ENCODE assay signal across 2 cellular contexts in the genomic region with DNA sequence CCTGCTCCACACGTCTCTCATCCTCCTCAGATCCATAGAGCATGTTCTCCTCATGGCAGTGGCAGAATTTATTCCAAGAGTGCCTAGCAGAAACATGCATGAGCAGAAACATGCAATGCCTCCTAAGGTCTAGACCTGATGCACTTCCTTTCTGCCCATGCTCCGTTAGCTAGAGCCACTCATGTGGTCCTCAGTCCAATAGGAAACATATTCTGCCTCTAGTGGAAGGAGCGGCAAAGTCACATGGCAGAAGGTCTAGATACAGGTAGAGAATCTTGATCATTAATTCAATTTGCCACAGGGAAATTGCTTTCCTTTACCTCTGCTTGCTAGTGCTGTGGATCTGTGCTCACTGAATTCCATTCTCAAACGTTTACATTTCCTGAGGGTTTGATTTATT.
TF ChIP-seq lines count a peak whose summit lies in the region.

No MANE protein-coding gene starts in this region.

TF ChIP-seq in GM23338, 12 proteins besides CTCF, POLR2A, EP300 and RAD21 (continued from another document):
- TF ChIP-seq, protein P1, sequence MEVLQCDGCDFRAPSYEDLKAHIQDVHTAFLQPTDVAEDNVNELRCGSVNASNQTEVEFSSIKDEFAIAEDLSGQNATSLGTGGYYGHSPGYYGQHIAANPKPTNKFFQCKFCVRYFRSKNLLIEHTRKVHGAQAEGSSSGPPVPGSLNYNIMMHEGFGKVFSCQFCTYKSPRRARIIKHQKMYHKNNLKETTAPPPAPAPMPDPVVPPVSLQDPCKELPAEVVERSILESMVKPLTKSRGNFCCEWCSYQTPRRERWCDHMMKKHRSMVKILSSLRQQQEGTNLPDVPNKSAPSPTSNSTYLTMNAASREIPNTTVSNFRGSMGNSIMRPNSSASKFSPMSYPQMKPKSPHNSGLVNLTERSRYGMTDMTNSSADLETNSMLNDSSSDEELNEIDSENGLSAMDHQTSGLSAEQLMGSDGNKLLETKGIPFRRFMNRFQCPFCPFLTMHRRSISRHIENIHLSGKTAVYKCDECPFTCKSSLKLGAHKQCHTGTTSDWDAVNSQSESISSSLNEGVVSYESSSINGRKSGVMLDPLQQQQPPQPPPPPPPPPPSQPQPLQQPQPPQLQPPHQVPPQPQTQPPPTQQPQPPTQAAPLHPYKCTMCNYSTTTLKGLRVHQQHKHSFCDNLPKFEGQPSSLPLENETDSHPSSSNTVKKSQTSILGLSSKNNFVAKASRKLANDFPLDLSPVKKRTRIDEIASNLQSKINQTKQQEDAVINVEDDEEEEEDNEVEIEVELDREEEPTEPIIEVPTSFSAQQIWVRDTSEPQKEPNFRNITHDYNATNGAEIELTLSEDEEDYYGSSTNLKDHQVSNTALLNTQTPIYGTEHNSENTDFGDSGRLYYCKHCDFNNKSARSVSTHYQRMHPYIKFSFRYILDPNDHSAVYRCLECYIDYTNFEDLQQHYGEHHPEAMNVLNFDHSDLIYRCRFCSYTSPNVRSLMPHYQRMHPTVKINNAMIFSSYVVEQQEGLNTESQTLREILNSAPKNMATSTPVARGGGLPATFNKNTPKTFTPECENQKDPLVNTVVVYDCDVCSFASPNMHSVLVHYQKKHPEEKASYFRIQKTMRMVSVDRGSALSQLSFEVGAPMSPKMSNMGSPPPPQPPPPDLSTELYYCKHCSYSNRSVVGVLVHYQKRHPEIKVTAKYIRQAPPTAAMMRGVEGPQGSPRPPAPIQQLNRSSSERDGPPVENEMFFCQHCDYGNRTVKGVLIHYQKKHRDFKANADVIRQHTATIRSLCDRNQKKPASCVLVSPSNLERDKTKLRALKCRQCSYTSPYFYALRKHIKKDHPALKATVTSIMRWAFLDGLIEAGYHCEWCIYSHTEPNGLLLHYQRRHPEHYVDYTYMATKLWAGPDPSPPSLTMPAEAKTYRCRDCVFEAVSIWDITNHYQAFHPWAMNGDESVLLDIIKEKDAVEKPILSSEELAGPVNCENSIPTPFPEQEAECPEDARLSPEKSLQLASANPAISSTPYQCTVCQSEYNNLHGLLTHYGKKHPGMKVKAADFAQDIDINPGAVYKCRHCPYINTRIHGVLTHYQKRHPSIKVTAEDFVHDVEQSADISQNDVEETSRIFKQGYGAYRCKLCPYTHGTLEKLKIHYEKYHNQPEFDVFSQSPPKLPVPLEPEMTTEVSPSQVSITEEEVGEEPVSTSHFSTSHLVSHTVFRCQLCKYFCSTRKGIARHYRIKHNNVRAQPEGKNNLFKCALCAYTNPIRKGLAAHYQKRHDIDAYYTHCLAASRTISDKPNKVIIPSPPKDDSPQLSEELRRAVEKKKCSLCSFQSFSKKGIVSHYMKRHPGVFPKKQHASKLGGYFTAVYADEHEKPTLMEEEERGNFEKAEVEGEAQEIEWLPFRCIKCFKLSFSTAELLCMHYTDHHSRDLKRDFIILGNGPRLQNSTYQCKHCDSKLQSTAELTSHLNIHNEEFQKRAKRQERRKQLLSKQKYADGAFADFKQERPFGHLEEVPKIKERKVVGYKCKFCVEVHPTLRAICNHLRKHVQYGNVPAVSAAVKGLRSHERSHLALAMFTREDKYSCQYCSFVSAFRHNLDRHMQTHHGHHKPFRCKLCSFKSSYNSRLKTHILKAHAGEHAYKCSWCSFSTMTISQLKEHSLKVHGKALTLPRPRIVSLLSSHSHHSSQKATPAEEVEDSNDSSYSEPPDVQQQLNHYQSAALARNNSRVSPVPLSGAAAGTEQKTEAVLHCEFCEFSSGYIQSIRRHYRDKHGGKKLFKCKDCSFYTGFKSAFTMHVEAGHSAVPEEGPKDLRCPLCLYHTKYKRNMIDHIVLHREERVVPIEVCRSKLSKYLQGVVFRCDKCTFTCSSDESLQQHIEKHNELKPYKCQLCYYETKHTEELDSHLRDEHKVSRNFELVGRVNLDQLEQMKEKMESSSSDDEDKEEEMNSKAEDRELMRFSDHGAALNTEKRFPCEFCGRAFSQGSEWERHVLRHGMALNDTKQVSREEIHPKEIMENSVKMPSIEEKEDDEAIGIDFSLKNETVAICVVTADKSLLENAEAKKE (CRISPR knock-in tag; IDR thresholded peaks at IDR 0.05), result no peak
- no peak for TF ChIP-seq ETS1 (IDR thresholded peaks at IDR 0.05)
- TF ChIP-seq STAT1 (IDR thresholded peaks at IDR 0.05; ENCODE audit: unreplicated experiment), result no peak
- no peak for TF ChIP-seq NANOG (IDR thresholded peaks at IDR 0.05; ENCODE audit: borderline replicate concordance)
- TF ChIP-seq ZNF114 (CRISPR knock-in tag; IDR thresholded peaks at IDR 0.05), result no peak
- TF ChIP-seq EZH2phosphoT487 (IDR thresholded peaks at IDR 0.05; ENCODE audit: unreplicated experiment), result no peak
- TF ChIP-seq POLR2AphosphoS5 (IDR thresholded peaks at IDR 0.05; ENCODE audit: low read depth), result no peak

TF ChIP-seq in WTC11, 78 proteins besides CTCF, POLR2A, EP300 and RAD21 (continued from another document):
- TF ChIP-seq, protein P2, sequence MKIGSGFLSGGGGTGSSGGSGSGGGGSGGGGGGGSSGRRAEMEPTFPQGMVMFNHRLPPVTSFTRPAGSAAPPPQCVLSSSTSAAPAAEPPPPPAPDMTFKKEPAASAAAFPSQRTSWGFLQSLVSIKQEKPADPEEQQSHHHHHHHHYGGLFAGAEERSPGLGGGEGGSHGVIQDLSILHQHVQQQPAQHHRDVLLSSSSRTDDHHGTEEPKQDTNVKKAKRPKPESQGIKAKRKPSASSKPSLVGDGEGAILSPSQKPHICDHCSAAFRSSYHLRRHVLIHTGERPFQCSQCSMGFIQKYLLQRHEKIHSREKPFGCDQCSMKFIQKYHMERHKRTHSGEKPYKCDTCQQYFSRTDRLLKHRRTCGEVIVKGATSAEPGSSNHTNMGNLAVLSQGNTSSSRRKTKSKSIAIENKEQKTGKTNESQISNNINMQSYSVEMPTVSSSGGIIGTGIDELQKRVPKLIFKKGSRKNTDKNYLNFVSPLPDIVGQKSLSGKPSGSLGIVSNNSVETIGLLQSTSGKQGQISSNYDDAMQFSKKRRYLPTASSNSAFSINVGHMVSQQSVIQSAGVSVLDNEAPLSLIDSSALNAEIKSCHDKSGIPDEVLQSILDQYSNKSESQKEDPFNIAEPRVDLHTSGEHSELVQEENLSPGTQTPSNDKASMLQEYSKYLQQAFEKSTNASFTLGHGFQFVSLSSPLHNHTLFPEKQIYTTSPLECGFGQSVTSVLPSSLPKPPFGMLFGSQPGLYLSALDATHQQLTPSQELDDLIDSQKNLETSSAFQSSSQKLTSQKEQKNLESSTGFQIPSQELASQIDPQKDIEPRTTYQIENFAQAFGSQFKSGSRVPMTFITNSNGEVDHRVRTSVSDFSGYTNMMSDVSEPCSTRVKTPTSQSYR (CRISPR knock-in tag; IDR thresholded peaks at IDR 0.05), result no peak
- no peak for TF ChIP-seq ZNF138 (CRISPR knock-in tag; conservative IDR thresholded peaks at IDR 0.05)
- no peak for TF ChIP-seq CREM (CRISPR knock-in tag; IDR thresholded peaks at IDR 0.05)
- TF ChIP-seq ATF3 (CRISPR knock-in tag; conservative IDR thresholded peaks at IDR 0.05), result no peak
- no peak for TF ChIP-seq ETV6 (CRISPR knock-in tag; IDR thresholded peaks at IDR 0.05)
- TF ChIP-seq ZNF416 (CRISPR knock-in tag; IDR thresholded peaks at IDR 0.05), result no peak
- TF ChIP-seq ELF4 (CRISPR knock-in tag; IDR thresholded peaks at IDR 0.05; ENCODE audit: low read depth), result no peak
- TF ChIP-seq CREB1 (CRISPR knock-in tag; IDR thresholded peaks at IDR 0.05), result no peak
- TF ChIP-seq, protein P3, sequence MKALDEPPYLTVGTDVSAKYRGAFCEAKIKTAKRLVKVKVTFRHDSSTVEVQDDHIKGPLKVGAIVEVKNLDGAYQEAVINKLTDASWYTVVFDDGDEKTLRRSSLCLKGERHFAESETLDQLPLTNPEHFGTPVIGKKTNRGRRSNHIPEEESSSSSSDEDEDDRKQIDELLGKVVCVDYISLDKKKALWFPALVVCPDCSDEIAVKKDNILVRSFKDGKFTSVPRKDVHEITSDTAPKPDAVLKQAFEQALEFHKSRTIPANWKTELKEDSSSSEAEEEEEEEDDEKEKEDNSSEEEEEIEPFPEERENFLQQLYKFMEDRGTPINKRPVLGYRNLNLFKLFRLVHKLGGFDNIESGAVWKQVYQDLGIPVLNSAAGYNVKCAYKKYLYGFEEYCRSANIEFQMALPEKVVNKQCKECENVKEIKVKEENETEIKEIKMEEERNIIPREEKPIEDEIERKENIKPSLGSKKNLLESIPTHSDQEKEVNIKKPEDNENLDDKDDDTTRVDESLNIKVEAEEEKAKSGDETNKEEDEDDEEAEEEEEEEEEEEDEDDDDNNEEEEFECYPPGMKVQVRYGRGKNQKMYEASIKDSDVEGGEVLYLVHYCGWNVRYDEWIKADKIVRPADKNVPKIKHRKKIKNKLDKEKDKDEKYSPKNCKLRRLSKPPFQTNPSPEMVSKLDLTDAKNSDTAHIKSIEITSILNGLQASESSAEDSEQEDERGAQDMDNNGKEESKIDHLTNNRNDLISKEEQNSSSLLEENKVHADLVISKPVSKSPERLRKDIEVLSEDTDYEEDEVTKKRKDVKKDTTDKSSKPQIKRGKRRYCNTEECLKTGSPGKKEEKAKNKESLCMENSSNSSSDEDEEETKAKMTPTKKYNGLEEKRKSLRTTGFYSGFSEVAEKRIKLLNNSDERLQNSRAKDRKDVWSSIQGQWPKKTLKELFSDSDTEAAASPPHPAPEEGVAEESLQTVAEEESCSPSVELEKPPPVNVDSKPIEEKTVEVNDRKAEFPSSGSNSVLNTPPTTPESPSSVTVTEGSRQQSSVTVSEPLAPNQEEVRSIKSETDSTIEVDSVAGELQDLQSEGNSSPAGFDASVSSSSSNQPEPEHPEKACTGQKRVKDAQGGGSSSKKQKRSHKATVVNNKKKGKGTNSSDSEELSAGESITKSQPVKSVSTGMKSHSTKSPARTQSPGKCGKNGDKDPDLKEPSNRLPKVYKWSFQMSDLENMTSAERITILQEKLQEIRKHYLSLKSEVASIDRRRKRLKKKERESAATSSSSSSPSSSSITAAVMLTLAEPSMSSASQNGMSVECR (CRISPR knock-in tag; IDR thresholded peaks at IDR 0.05; ENCODE audit: borderline replicate concordance), result no peak
- no peak for TF ChIP-seq NR3C1 (CRISPR knock-in tag; conservative IDR thresholded peaks at IDR 0.05; ENCODE audit: low read depth)
- no peak for TF ChIP-seq SOX15 (CRISPR knock-in tag; IDR thresholded peaks at IDR 0.05)
- no peak for TF ChIP-seq USF1 (CRISPR knock-in tag; IDR thresholded peaks at IDR 0.05)
- TF ChIP-seq FOXK1 (CRISPR knock-in tag; IDR thresholded peaks at IDR 0.05), result no peak
- no peak for TF ChIP-seq NR2C2 (CRISPR knock-in tag; IDR thresholded peaks at IDR 0.05)
